Comparison of ENCODE assay signal across 8 cellular contexts in genomic region chr2:189142893-189143759, GRCh38. TPM values are rescaled to one million over a fixed set of nuclear protein-coding genes. Genes with fewer than 3 reads are reported as not detected.
DNase-seq lines count a peak whose midpoint lies in the region; ATAC-seq, FAIRE-seq and TF ChIP-seq lines count a peak whose summit lies in the region.

No MANE protein-coding gene starts in this region.

- H3K4me3 ChIP-seq in AG09309 (ENCODE audit: control insufficient read depth, low read depth, low read length) (no peak overlapping the region), endothelial cell of umbilical vein (replicated peaks in 1 of 3; ENCODE audit: insufficient read depth in 1 of 3, low read depth in 1 of 3, low read length in 3 of 3) (no peak overlapping the region)

- TF ChIP-seq POLR2A in endothelial cell of umbilical vein (IDR thresholded peaks at IDR 0.05; ENCODE audit: low read depth, low read length): no peak

- TF ChIP-seq CTCF in AG09309 (IDR thresholded peaks at IDR 0.05; ENCODE audit: control insufficient read depth, insufficient read depth, low read depth, low read length, missing control alignments): peak; percentile 70
- peak; percentile 85 for TF ChIP-seq CTCF in GM13976 (IDR thresholded peaks at IDR 0.05; ENCODE audit: borderline replicate concordance, control extremely low read depth, extremely low read depth, insufficient read depth, missing control alignments)
- peak; percentile 69 to 88 for TF ChIP-seq CTCF in endothelial cell of umbilical vein (IDR thresholded peaks at IDR 0.05; ENCODE audit: extremely low read depth in 1 of 2, insufficient read depth in 1 of 2, low read depth in 1 of 2, low read length in 2 of 2)

- BruUV-seq in endothelial cell of umbilical vein (replicated peaks; lab: Mats Ljungman, UMichigan): no TSS peak

- peaks cover 14% of the 10 kb centered on the region for H3K79me2 ChIP-seq in endothelial cell of umbilical vein (ENCODE audit: control insufficient read depth, insufficient read depth, low read length)

- no peak overlapping the region for H2AFZ ChIP-seq in endothelial cell of umbilical vein (ENCODE audit: low read depth, low read length)

- H3K9me3 ChIP-seq in endothelial cell of umbilical vein (replicated peaks; ENCODE audit: control insufficient read depth, insufficient read depth, low read length): no peaks in the 10 kb centered on the region

- no peaks in the 10 kb centered on the region for H3K4me1 ChIP-seq in endothelial cell of umbilical vein (ENCODE audit: control insufficient read depth, extremely low read depth, insufficient read depth, low read length)

- no peak overlapping the region for H3K4me2 ChIP-seq in endothelial cell of umbilical vein (ENCODE audit: insufficient read depth, low read length)

- no peaks in the 10 kb centered on the region for H4K20me1 ChIP-seq in endothelial cell of umbilical vein (replicated peaks; ENCODE audit: control insufficient read depth, extremely low read depth, insufficient read depth, low read length)

- CTCF ChIA-PET in endothelial cell of umbilical vein (lab: Charles Lee): interaction anchor here (0.6 to 6.0 kb wide), 31 partner anchors 9 to 1556 kb away, joined by 3 to 79 read pairs (median 4); partner anchors contain the start of gene COL5A2

- no peak overlapping the region for H3K27ac ChIP-seq in endothelial cell of umbilical vein (ENCODE audit: insufficient read depth, low read depth, low read length)

- FAIRE-seq in endothelial cell of umbilical vein (lab: Jason Lieb, UNC): peak; percentile 69

- dilution Hi-C loops in endothelial cell of umbilical vein (cut with MboI; ENCODE audit: extremely low pct_ligation_motif_present, low sequenced_read_pairs): no loop called here

- no peaks in the 10 kb centered on the region for H3K27me3 ChIP-seq in endothelial cell of umbilical vein (ENCODE audit: control insufficient read depth in 2 of 2, insufficient read depth in 2 of 2, low read length in 2 of 2)

- POLR2A ChIA-PET in endothelial cell of umbilical vein (lab: Charles Lee): no interaction called here

- no peak overlapping the region for H3K9ac ChIP-seq in endothelial cell of umbilical vein (replicated peaks; ENCODE audit: extremely low read depth, insufficient read depth, low read length)

- ATAC-seq in HG02642 (IDR thresholded peaks at IDR 0.05; ENCODE audit: poor library complexity, unreplicated experiment): peak; percentile 99

- DNase-seq in AG09309 (ENCODE audit: low read depth) (no peak), GM13976 (ENCODE audit: low spot score) (peak; percentile 28), NAMALWA (ENCODE audit: low spot score) (peak; percentile 78), endothelial cell of umbilical vein (ENCODE audit: low read depth, low spot score) (peak; percentile 49), pons (ENCODE audit: low spot score) (peak; percentile 14), mesenteric fat pad (ENCODE audit: low spot score) (no peak)
- DNase-seq in activated CD4-positive, alpha-beta T cell treated with anti-CD3 and anti-CD28 coated beads for 1 hour: peak; percentile 12

- H3K9me1 ChIP-seq in endothelial cell of umbilical vein (replicated peaks; ENCODE audit: control insufficient read depth, extremely low read depth, insufficient read depth, low read length): no peaks in the 10 kb centered on the region

- H3K36me3 ChIP-seq in endothelial cell of umbilical vein (ENCODE audit: control insufficient read depth in 2 of 2, extremely low read depth in 1 of 2, insufficient read depth in 2 of 2, low read length in 2 of 2): no peaks in the 10 kb centered on the region

- in situ Hi-C loops in GM13976 (cut with MboI; ENCODE audit: low sequenced_read_pairs, unreplicated experiment): loop anchor here (25.0 kb wide), 1 partner anchor 269 kb away; no protein-coding TSS in a partner anchor

- intact Hi-C loops in endothelial cell of umbilical vein (cut with micrococcal nuclease): loop anchor here (1.0 to 2.0 kb wide), 3 partner anchors 36 to 269 kb away; partner anchors contain the start of gene COL5A2

TF ChIP-seq in endothelial cell of umbilical vein, 7 proteins besides CTCF, POLR2A, EP300 and RAD21:
- TF ChIP-seq EZH2 (IDR thresholded peaks at IDR 0.05; ENCODE audit: borderline replicate concordance, low read depth, low read length, severe bottlenecking) (no peak), POLR2AphosphoS5 (IDR thresholded peaks at IDR 0.05; ENCODE audit: insufficient read depth, low read depth, low read length) (no peak), JUN (IDR thresholded peaks at IDR 0.05; ENCODE audit: borderline replicate concordance, insufficient read depth, insufficient read length, low read depth) (no peak), GATA2 (IDR thresholded peaks at IDR 0.05; ENCODE audit: insufficient read depth, insufficient read length, low read depth, low read length) (no peak), MAX (IDR thresholded peaks at IDR 0.05; ENCODE audit: insufficient read depth, insufficient read length) (no peak), FOS (IDR thresholded peaks at IDR 0.05; ENCODE audit: borderline replicate concordance, insufficient read depth, low read length) (no peak)

RNA-seq across cellular contexts. Expression of gene COL5A2, which starts 36.4 kb away (rescaled TPM):
- 123 and 138 TPM in 2 replicates for total RNA-seq in endothelial cell of umbilical vein
- 40.6 and 47.4 TPM in 2 replicates for polyA plus RNA-seq in endothelial cell of umbilical vein
- 59.0 and 66.0 TPM in 2 replicates for polyA plus RNA-seq in endothelial cell of umbilical vein (2011; cell fraction: cytosol; rRNA removed)
- polyA plus RNA-seq in endothelial cell of umbilical vein (2011; cell fraction: nucleus; rRNA removed): 139 and 148 TPM in 2 replicates
- 148 and 260 TPM in 2 replicates for polyA plus RNA-seq in endothelial cell of umbilical vein (2012)
- 126 and 150 TPM in 2 replicates for polyA minus RNA-seq in endothelial cell of umbilical vein
- polyA minus RNA-seq in endothelial cell of umbilical vein (2011; cell fraction: cytosol; rRNA and poly(A)+ RNA removed): 0.61 TPM
- 65.6 and 71.3 TPM in 2 replicates for polyA minus RNA-seq in endothelial cell of umbilical vein (2011; cell fraction: nucleus; rRNA and poly(A)+ RNA removed)
- 93.4 TPM for total RNA-seq in mesenteric fat pad

Comparison
In these comparisons a context has a peak if more than half of its experiments do, and no peak if none do; other contexts are left out.
1. DNase-seq: peak in GM13976 (single experiment), NAMALWA (single experiment), activated CD4-positive, alpha-beta T cell treated with anti-CD3 and anti-CD28 coated beads for 1 hour (single experiment), endothelial cell of umbilical vein (single experiment) and pons (single experiment); none in AG09309 (single experiment) and mesenteric fat pad (single experiment).
2. Peak in every context shown above with its lines, with median percentiles within 50 percentile points of each other: CTCF ChIP-seq.